In the genomic region with DNA sequence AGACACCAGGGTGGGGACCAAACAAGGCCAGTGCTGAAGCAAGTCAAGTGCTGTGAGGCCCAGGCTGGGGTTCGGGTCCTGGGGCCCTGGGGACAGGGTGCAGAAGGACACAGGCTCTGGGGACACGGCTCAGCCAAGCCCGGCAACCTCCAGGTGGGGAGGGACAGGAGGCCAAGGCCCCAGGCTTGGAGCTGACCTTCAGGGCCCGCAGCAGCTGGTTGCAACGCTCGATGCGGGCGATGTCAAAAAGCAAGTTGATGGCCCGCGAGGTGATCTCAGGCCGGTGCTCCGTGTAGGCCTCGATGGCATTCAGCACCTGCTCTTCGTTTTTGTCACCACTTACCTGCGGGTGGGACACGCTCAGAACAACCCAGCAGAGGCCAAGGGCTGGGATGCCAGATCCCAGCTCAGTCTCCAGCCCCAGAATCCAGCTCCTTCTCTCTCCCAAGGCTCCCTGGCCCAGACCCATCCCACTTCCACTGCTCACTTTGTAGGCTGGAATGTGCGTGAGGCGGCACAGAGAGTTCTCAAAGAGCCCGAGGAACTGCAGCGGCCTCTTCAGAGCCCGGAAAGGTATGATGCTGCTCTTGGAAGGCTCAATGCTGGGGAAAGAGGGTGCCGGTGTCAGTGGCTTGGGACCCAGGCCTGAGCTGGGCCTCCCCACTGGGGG, we compare ENCODE assay signal across 27 cellular contexts.
"Had no signal": no experiment of that assay in that cellular context is flagged by ENCODE, and none has a peak within 500 bp of the region (broad histone marks: within the 10 kb centered on the region; RNA-seq: fewer than 3 reads in every experiment).

No MANE protein-coding gene starts in this region.

- H3K4me3 ChIP-seq: coronary artery, dorsolateral prefrontal cortex, esophagus squamous epithelium, gastroesophageal sphincter had no signal

- DNase-seq: activated B cell treated with CpG ODN at 0.5 μM for 24 hours; activated CD4-positive, alpha-beta memory T cell treated with anti-CD3 and anti-CD28 coated beads for 36 hours; activated CD4-positive, alpha-beta T cell treated with anti-CD3 and anti-CD28 coated beads, Interleukin-2, amount 10 ng/mL, durations not matched to agents 24 days and 14 days; activated CD8-positive, alpha-beta memory T cell treated with anti-CD3 and anti-CD28 coated beads, Interleukin-2, amount 10 ng/mL, durations not matched to agents 7 days and 5 days; activated CD8-positive, alpha-beta memory T cell treated with anti-CD3 and anti-CD28 coated beads, Interleukin-2, amount 50 U/mL, for 48 hours; activated CD8-positive, alpha-beta T cell treated with anti-CD3 and anti-CD28 coated beads, Interleukin-2, amount 10 ng/mL, durations not matched to agents 7 days and 5 days; activated gamma-delta T cell; activated naive CD4-positive, alpha-beta T cell; activated naive CD4-positive, alpha-beta T cell treated with anti-CD3 and anti-CD28 coated beads, Interleukin-2, amount 10 ng/mL, durations not matched to agents 7 days and 5 days; activated naive CD8-positive, alpha-beta T cell treated with anti-CD3 and anti-CD28 coated beads, Interleukin-2, amount 10 ng/mL, durations not matched to agents 7 days and 5 days; activated T-cell treated with anti-CD3 and anti-CD28 coated beads for 4 hours; activated T-cell treated with anti-CD3 and anti-CD28 coated beads, Interleukin-2, amount 50 U/mL, for 24 hours; activated T-cell treated with anti-CD3 and anti-CD28 coated beads, Interleukin-2, amount 50 U/mL, for 72 hours; brain microvascular endothelial cell; dorsolateral prefrontal cortex; effector memory CD8-positive, alpha-beta T cell; erythroblast; esophagus squamous epithelium; foreskin melanocyte; T-helper 1 cell; T-helper 17 cell; T1000; WERI-Rb-1 had no signal

- H3K27me3 ChIP-seq: brain microvascular endothelial cell, dorsolateral prefrontal cortex, esophagus squamous epithelium, gastroesophageal sphincter had no signal

- ATAC-seq: activated CD4-positive, CD25-positive, alpha-beta regulatory T cell treated with anti-CD3 and anti-CD28 coated beads, Interleukin-2, amount 50 U/mL, for 24 hours; activated CD8-positive, alpha-beta memory T cell treated with anti-CD3 and anti-CD28 coated beads, Interleukin-2, amount 10 ng/mL, durations not matched to agents 7 days and 5 days; activated CD8-positive, alpha-beta T cell treated with anti-CD3 and anti-CD28 coated beads, Interleukin-2, amount 10 ng/mL, durations not matched to agents 7 days and 5 days; activated naive CD4-positive, alpha-beta T cell treated with anti-CD3 and anti-CD28 coated beads, Interleukin-2, amount 50 U/mL, for 72 hours; activated T-cell treated with anti-CD3 and anti-CD28 coated beads, Interleukin-2, amount 50 U/mL, for 72 hours; effector memory CD8-positive, alpha-beta T cell; gastroesophageal sphincter; T-helper 17 cell had no signal

- H3K4me1 ChIP-seq: esophagus squamous epithelium, gastroesophageal sphincter had no signal

- H3K27ac ChIP-seq: brain microvascular endothelial cell, coronary artery, dorsolateral prefrontal cortex, esophagus squamous epithelium, gastroesophageal sphincter, WERI-Rb-1 had no signal

- H3K9me3 ChIP-seq: esophagus squamous epithelium, gastroesophageal sphincter had no signal
